14 cellular contexts compared by ENCODE assay signal in the genomic region with DNA sequence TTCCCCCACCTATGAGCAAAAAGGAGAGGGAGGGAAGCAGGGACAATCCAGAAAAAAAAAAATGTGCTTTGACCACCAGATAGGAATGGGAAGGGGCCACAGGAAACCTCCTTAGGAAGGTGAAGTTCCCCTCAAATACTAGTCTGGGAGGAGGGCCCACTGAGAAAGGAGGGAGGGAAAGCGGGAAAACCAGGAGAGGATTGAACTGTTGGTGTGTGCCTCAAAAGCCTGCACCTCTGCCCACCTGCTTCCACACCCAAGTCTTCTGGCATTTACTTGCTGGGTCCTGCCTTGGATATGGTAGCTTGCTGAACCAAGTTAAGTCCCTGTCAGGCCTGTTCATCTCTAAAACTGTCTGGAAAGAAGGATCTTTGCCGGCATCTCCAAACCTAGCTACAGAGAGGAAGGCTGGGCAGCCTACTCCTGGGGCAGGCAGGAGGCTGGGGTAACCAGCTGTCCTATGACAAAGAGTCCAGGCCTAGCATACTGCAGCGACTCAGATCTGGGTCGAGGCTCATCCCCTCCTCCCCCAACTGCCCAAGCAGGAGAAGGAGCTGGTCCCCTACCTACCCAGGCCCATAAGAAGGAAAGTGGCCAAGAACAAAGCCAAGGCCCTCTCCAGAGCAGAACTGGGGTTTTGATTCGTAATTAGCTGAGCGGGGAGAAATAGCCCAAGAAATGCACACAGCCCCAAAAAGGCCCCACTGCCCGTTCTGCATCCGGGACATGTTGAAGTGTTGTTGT. TPM values are rescaled to one million over a fixed set of nuclear protein-coding genes. Genes with fewer than 3 reads are reported as not detected.
DNase-seq lines count a peak whose midpoint lies in the region; TF ChIP-seq lines count a peak whose summit lies in the region.
"Had no signal": no experiment of that assay in that cellular context is flagged by ENCODE, and none has a peak within 500 bp of the region (broad histone marks: within the 10 kb centered on the region; RNA-seq: fewer than 3 reads in every experiment).

No MANE protein-coding gene starts in this region.

- H3K36me3 ChIP-seq in NT2/D1 (ENCODE audit: insufficient read depth, insufficient read length, low read length) = no peaks in the 10 kb centered on the region
- H3K36me3 ChIP-seq in iPS-20b (ENCODE audit: insufficient read depth, low read depth, low read length) = no peaks in the 10 kb centered on the region

- H3K9me3 ChIP-seq in NT2/D1 (ENCODE audit: insufficient read depth, low read length) (no peaks in the 10 kb centered on the region), iPS-20b (ENCODE audit: insufficient read depth, low read depth, low read length) (peaks cover 6% of the 10 kb centered on the region; the same call in 1 of the 2 replicates)
- H3K9me3 ChIP-seq: body of pancreas had no signal

- H3K4me3 Mint-ChIP-seq in progenitor cell of endocrine pancreas (ENCODE audit: low read depth) = no peak overlapping the region

- H3K36me3 Mint-ChIP-seq in progenitor cell of endocrine pancreas (ENCODE audit: insufficient read depth) = no peaks in the 10 kb centered on the region

- peak overlapping the region; percentile 79 for H3K27ac Mint-ChIP-seq in progenitor cell of endocrine pancreas

- H3K27me3 Mint-ChIP-seq in progenitor cell of endocrine pancreas = peaks cover 89% of the 10 kb centered on the region

- no peak overlapping the region for H3K27ac ChIP-seq in iPS-20b (ENCODE audit: low read length)
- H3K27ac ChIP-seq: body of pancreas had no signal

- H3K4me1 ChIP-seq in NT2/D1 (ENCODE audit: insufficient read depth, insufficient read length) (peaks cover 18% of the 10 kb centered on the region), iPS-20b (ENCODE audit: insufficient read depth, low read length) (peaks cover 18% of the 10 kb centered on the region; the same call in 1 of the 2 replicates)

- H3K9ac ChIP-seq in NT2/D1 (ENCODE audit: insufficient read length, low read depth) (peak overlapping the region; percentile 42), iPS-20b (ENCODE audit: low read depth, low read length) (no peak overlapping the region)

- H3K4me3 ChIP-seq in NT2/D1 (ENCODE audit: insufficient read length, low read depth) (peak overlapping the region; percentile 15), iPS-20b (ENCODE audit: low read length) (peak overlapping the region; percentile 58; the same call in 1 of the 2 replicates)
- H3K4me3 ChIP-seq: body of pancreas, lung had no signal

- H3K27me3 ChIP-seq in NT2/D1 (ENCODE audit: insufficient read depth, insufficient read length) (peaks cover 96% of the 10 kb centered on the region), iPS-20b (ENCODE audit: insufficient read depth, low read length) (peaks cover 100% of the 10 kb centered on the region)

- no peak for TF ChIP-seq CTCF in progenitor cell of endocrine pancreas (IDR thresholded peaks at IDR 0.05; ENCODE audit: unreplicated experiment)

- H3K9me3 Mint-ChIP-seq in progenitor cell of endocrine pancreas (ENCODE audit: low read depth) = no peaks in the 10 kb centered on the region

- DNase-seq in ELF-1 (ENCODE audit: low read depth, low spot score) (peak; percentile 25), NT2/D1 (ENCODE audit: low read depth, low spot score) (no peak), progenitor cell of endocrine pancreas (ENCODE audit: low spot score, unreplicated experiment) (no peak), KG1 (lab: John Stamatoyannopoulos, UW) (no peak), NCI-H1092 treated with DMSO at 0.1 percent for 48 hours (lab: John Stamatoyannopoulos, UW) (no peak)
- DNase-seq in stimulated activated CD4-positive, alpha-beta T cell treated with anti-CD3 and anti-CD28 coated beads, Interleukin-2, amount 100 ng/mL, for 24 hours = no peak
- no peak for DNase-seq in activated CD4-positive, alpha-beta T cell treated with anti-CD3 and anti-CD28 coated beads, Interleukin-2, amount 50 U/mL, for 4 hours
- DNase-seq: activated CD4-positive, CD25-positive, alpha-beta regulatory T cell; body of pancreas; NCI-H2029 had no signal

- peaks cover 17% of the 10 kb centered on the region for H3K4me1 Mint-ChIP-seq in progenitor cell of endocrine pancreas (ENCODE audit: low read depth)

RNA-seq across cellular contexts. Expression of a gene that starts 3.0 kb away (rescaled TPM):
- total RNA-seq in progenitor cell of endocrine pancreas = 0.12 and 0.42 TPM in 2 replicates
- total RNA-seq: body of pancreas, lung, pulmonary artery endothelial cell, temporal lobe had no signal
